In the genomic region with DNA sequence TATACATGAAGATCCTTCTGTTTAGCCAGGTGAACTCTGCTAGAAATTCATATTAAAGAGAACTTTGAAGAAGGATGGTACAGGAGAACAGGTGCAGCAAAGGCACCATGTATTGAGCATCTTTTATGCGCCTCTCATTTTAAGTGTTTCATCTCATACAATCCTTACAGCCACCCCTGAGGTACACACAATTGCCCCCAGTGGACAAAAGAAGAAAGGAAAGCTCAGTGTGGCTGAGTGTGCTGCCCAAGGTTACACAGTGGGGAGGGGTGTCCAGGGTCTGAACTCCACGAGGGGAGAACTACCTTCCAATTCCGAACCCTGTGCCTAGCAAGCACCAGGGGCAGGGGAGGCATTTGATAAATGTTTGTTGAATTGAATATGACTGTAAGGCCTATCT, we compare ENCODE assay signal across 14 cellular contexts.
DNase-seq lines count a peak whose midpoint lies in the region; ATAC-seq and TF ChIP-seq lines count a peak whose summit lies in the region.
"Had no signal": no experiment of that assay in that cellular context is flagged by ENCODE, and none has a peak within 500 bp of the region (broad histone marks: within the 10 kb centered on the region; RNA-seq: fewer than 3 reads in every experiment).

No MANE protein-coding gene starts in this region.

- no peaks in the 10 kb centered on the region for H3K9me2 ChIP-seq in OCI-LY1 (ENCODE audit: low read depth, low read length)

- no peaks in the 10 kb centered on the region for H3K9me3 ChIP-seq in OCI-LY1 (ENCODE audit: low read length)

- H3K27me3 ChIP-seq in GM06990 (replicated peaks; ENCODE audit: control insufficient read depth, insufficient read depth, low read length) (no peaks in the 10 kb centered on the region), OCI-LY1 (ENCODE audit: insufficient read depth, low read length) (no peaks in the 10 kb centered on the region)

- H3K27ac ChIP-seq in OCI-LY1 (ENCODE audit: low read depth, low read length, poor library complexity, severe bottlenecking) = no peak overlapping the region
- H3K27ac ChIP-seq: dorsolateral prefrontal cortex, RWPE1 had no signal

- H3K4me3 ChIP-seq in GM06990 (replicated peaks; ENCODE audit: low read depth, low read length) (no peak overlapping the region), OCI-LY1 (ENCODE audit: low read depth, low read length, poor library complexity, severe bottlenecking) (no peak overlapping the region)
- H3K4me3 ChIP-seq: dorsolateral prefrontal cortex had no signal

- H3K9ac ChIP-seq in OCI-LY1 (ENCODE audit: low read length) = no peak overlapping the region

- TF ChIP-seq CTCF in GM06990 (IDR thresholded peaks at IDR 0.05; ENCODE audit: insufficient read depth, low read length, poor library complexity, severe bottlenecking) = peak; percentile 28
- TF ChIP-seq CTCF in OCI-LY1 (IDR thresholded peaks at IDR 0.05; ENCODE audit: low read length) = peak; percentile 40; the same call in 1 of the 2 replicates

- ATAC-seq in GM21723 (IDR thresholded peaks at IDR 0.05; ENCODE audit: unreplicated experiment) (peak; percentile 54), GM18498 (IDR thresholded peaks at IDR 0.05; ENCODE audit: unreplicated experiment) (no peak)
- ATAC-seq: natural killer cell treated with Interleukin-12 subunit alpha and Interleukin-12 subunit beta and Interleukin-15 and Interleukin-18, amount 100 ng/mL, for 72 hours had no signal

- H3F3A ChIP-seq in OCI-LY1 (ENCODE audit: insufficient read depth, low read length) = no peaks in the 10 kb centered on the region

- no peak overlapping the region for H2AFZ ChIP-seq in OCI-LY1 (ENCODE audit: low read length)

- no peaks in the 10 kb centered on the region for H4K20me1 ChIP-seq in OCI-LY1 (ENCODE audit: insufficient read depth, low read length)

- H3K79me2 ChIP-seq in OCI-LY1 (ENCODE audit: insufficient read depth, low read length) = no peaks in the 10 kb centered on the region

- H3K4me2 ChIP-seq in OCI-LY1 (ENCODE audit: low read length) = no peak overlapping the region

- H3K36me3 ChIP-seq in GM06990 (ENCODE audit: control insufficient read depth, insufficient read depth, low read length) (no peaks in the 10 kb centered on the region), OCI-LY1 (ENCODE audit: insufficient read depth, low read length) (no peaks in the 10 kb centered on the region)

- no peaks in the 10 kb centered on the region for H3K4me1 ChIP-seq in OCI-LY1 (ENCODE audit: insufficient read depth, low read length, severe bottlenecking)

- DNase-seq in GM06990 (ENCODE audit: extremely low read depth, insufficient read length) = no peak
- peak; percentile 5 for DNase-seq in iPS DF 19.7 (ENCODE audit: low read depth, low spot score)
- DNase-seq in epidermal melanocyte (ENCODE audit: insufficient read length, low spot score) = no peak
- no peak for DNase-seq in activated CD4-positive, alpha-beta T cell treated with anti-CD3 and anti-CD28 coated beads, Interleukin-2, amount 50 U/mL, for 48 hours
- no peak for DNase-seq in activated CD4-positive, alpha-beta T cell treated with anti-CD3 and anti-CD28 coated beads, Interleukin-2, amount 50 U/mL, for 1 hour
- DNase-seq: activated naive CD4-positive, alpha-beta T cell treated with Interleukin-2 at 50 U/mL for 16 hours; COR-L47; dorsolateral prefrontal cortex; NCI-H1930 had no signal
